Comparison of ENCODE assay signal across 8 cellular contexts in genomic region chr3:46663611-46664135, GRCh38. TPM values are rescaled to one million over a fixed set of nuclear protein-coding genes. Genes with fewer than 3 reads are reported as not detected.
DNase-seq lines count a peak whose midpoint lies in the region; ATAC-seq and TF ChIP-seq lines count a peak whose summit lies in the region.

No MANE protein-coding gene starts in this region.

- H3F3A ChIP-seq in GM23248 (ENCODE audit: insufficient read depth), result no peaks in the 10 kb centered on the region

- H3K27ac ChIP-seq in GM23248, result no peak overlapping the region
- H3K27ac ChIP-seq in dorsolateral prefrontal cortex, result peak overlapping the region in 55 of 59 donors; percentile 28 to 91 (median 76)
- H3K27ac ChIP-seq in trophoblast cell (ENCODE audit: low read depth, low read length), result no peak overlapping the region

- no peaks in the 10 kb centered on the region for H3K36me3 ChIP-seq in GM23248 (ENCODE audit: low read depth)
- no peaks in the 10 kb centered on the region for H3K36me3 ChIP-seq in trophoblast cell (ENCODE audit: control insufficient read depth in 1 of 2, insufficient read depth in 2 of 2, low read length in 2 of 2)

- intact Hi-C loops in dorsolateral prefrontal cortex (cut with DNase I), result no loop called here

- H4K20me1 ChIP-seq in GM23248 (ENCODE audit: insufficient read depth), result no peaks in the 10 kb centered on the region

- no peak overlapping the region for H4K8ac ChIP-seq in trophoblast cell (ENCODE audit: low read depth, low read length)

- H3K9ac ChIP-seq in GM23248 (no peak overlapping the region), trophoblast cell (ENCODE audit: low read length) (no peak overlapping the region)

- DNase-seq in GM23248 (peak; percentile 19), NCI-H2196 treated with DMSO at 0.1 percent for 48 hours (lab: John Stamatoyannopoulos, UW; ENCODE audit: unreplicated experiment) (peak; percentile 49), dorsolateral prefrontal cortex (peak in 5 of 10 donors; percentile 9 to 42 (median 22)), trophoblast cell (peak; percentile 39 to 63)

- no peak overlapping the region for H2BK12ac ChIP-seq in trophoblast cell (ENCODE audit: low read length)

- H3K9me2 ChIP-seq in GM23248 (ENCODE audit: insufficient read depth), result no peaks in the 10 kb centered on the region

- H4K91ac ChIP-seq in trophoblast cell (ENCODE audit: low read depth, low read length), result no peak overlapping the region

- H2AFZ ChIP-seq in GM23248 (no peak overlapping the region), trophoblast cell (ENCODE audit: insufficient read depth, low read length, poor library complexity) (no peak overlapping the region)

- H3K4me1 ChIP-seq in GM23248 (ENCODE audit: insufficient read depth), result peaks cover 4% of the 10 kb centered on the region; the same call in 1 of the 2 replicates
- peaks cover 7 to 9% of the 10 kb centered on the region in 2 experiments for H3K4me1 ChIP-seq in trophoblast cell (ENCODE audit: control insufficient read depth in 1 of 2, insufficient read depth in 2 of 2, low read length in 2 of 2)

- H2BK5ac ChIP-seq in trophoblast cell (ENCODE audit: low read depth, low read length, poor library complexity), result no peak overlapping the region

- in situ Hi-C loops in GM23248 (cut with MboI), result no loop called here

- H3K4me2 ChIP-seq in GM23248 (ENCODE audit: unreplicated experiment), result no peak overlapping the region
- no peak overlapping the region for H3K4me2 ChIP-seq in trophoblast cell (ENCODE audit: low read length)

- ATAC-seq in HG03469 (IDR thresholded peaks at IDR 0.05; ENCODE audit: unreplicated experiment) (no peak), HG03280 (IDR thresholded peaks at IDR 0.05; ENCODE audit: unreplicated experiment) (no peak), GM18868 (IDR thresholded peaks at IDR 0.05; ENCODE audit: unreplicated experiment) (no peak)
- ATAC-seq in activated CD4-positive, CD25-positive, alpha-beta regulatory T cell treated with anti-CD3 and anti-CD28 coated beads, Interleukin-2, amount 50 U/mL, for 24 hours, result no peak

- no peak overlapping the region for H3K23ac ChIP-seq in trophoblast cell (ENCODE audit: low read length)

- no peaks in the 10 kb centered on the region for H3K79me1 ChIP-seq in trophoblast cell (ENCODE audit: low read length)

- peak in 9 of 56 donors; percentile 7 to 28 (median 12) for TF ChIP-seq CTCF in dorsolateral prefrontal cortex (IDR thresholded peaks at IDR 0.05 in 54 of 56, conservative IDR thresholded peaks at IDR 0.05 in 2 of 56; ENCODE audit: low read depth in 1 of 56, partially characterized antibody in 56 of 56)

- H3K9me3 ChIP-seq in GM23248 (ENCODE audit: low read depth) (no peaks in the 10 kb centered on the region), trophoblast cell (ENCODE audit: insufficient read depth, low read depth, low read length) (peaks cover 3% of the 10 kb centered on the region)

- no peaks in the 10 kb centered on the region for H3K27me3 ChIP-seq in GM23248 (replicated peaks; ENCODE audit: insufficient read depth)
- H3K27me3 ChIP-seq in dorsolateral prefrontal cortex, result no peaks in the 10 kb centered on the region
- H3K27me3 ChIP-seq in trophoblast cell (ENCODE audit: insufficient read depth, low read length), result no peaks in the 10 kb centered on the region

- no peak overlapping the region for H3K18ac ChIP-seq in trophoblast cell (ENCODE audit: low read length)

- 68 to 77% methylated on average over 8 of the region's 8 CpGs for WGBS in GM23248 (ENCODE audit: low coverage in 1 of 2, low lambda C conversion rate in 2 of 2, missing lambda C conversion rate in 2 of 2), 2 experiments
- WGBS in trophoblast cell (ENCODE audit: extremely low coverage, insufficient coverage, insufficient read length), result no CpG with 5 or more reads among the region's 8 CpGs

- no peak overlapping the region for H3K14ac ChIP-seq in trophoblast cell (ENCODE audit: low read length)

- no peak overlapping the region for H4K12ac ChIP-seq in trophoblast cell (ENCODE audit: low read depth, low read length)

- H3K4me3 ChIP-seq in GM23248, result no peak overlapping the region
- no peak overlapping the region for H3K4me3 ChIP-seq in dorsolateral prefrontal cortex
- H3K4me3 ChIP-seq in trophoblast cell (ENCODE audit: low read depth, low read length), result no peak overlapping the region

- H2AK5ac ChIP-seq in trophoblast cell (ENCODE audit: low read length), result no peak overlapping the region

- H3K79me2 ChIP-seq in GM23248 (ENCODE audit: insufficient read depth), result no peaks in the 10 kb centered on the region
- H3K79me2 ChIP-seq in trophoblast cell (ENCODE audit: control insufficient read depth, insufficient read depth, low read length, poor library complexity), result no peaks in the 10 kb centered on the region

- H3K4ac ChIP-seq in trophoblast cell (ENCODE audit: low read depth, low read length), result no peak overlapping the region

- H2BK120ac ChIP-seq in trophoblast cell (ENCODE audit: insufficient read depth, low read length, poor library complexity), result no peak overlapping the region

RNA-seq across cellular contexts. Expression of gene ALS2CL, which starts 29.8 kb away (rescaled TPM):
- 3.1 and 3.4 TPM in 2 replicates for total RNA-seq in GM23248 (2014; rRNA removed; shearing (Covaris generic))
- 1.2 and 2.0 TPM in 2 replicates for polyA plus RNA-seq in GM23248 (2016; fragmentation: Nextera tagmentation; extraction: Ambion mirVana)
- 10 to 100 TPM in 113 of 120 experiments, 1 to 10 TPM in 7; 3.9 to 38.1 (median 15.9) TPM for total RNA-seq in dorsolateral prefrontal cortex
- polyA plus RNA-seq in trophoblast cell (2013), result 11.3 and 13.5 TPM in 2 replicates

RNA-seq across cellular contexts. Expression of gene TMIE, which starts 37.5 kb away (rescaled TPM):
- total RNA-seq in GM23248 (2014; rRNA removed; shearing (Covaris generic)), result 0.11 TPM in 1 of 2 replicates, not detected in the other
- polyA plus RNA-seq in GM23248 (2016; fragmentation: Nextera tagmentation; extraction: Ambion mirVana), result 0.19 TPM in 1 of 2 replicates, not detected in the other
- total RNA-seq in dorsolateral prefrontal cortex, result 10 to 100 TPM in 17 of 120 experiments, 1 to 10 TPM in 103; 3.7 to 23.3 (median 7.6) TPM
- polyA plus RNA-seq in trophoblast cell (2013), result 0.07 TPM in 2 replicates

RNA-seq across cellular contexts. Expression of gene FAM240A, which starts 51.3 kb away (rescaled TPM):
- total RNA-seq in GM23248 (2014; rRNA removed; shearing (Covaris generic)), result not detected in 2 replicates
- polyA plus RNA-seq in GM23248 (2016; fragmentation: Nextera tagmentation; extraction: Ambion mirVana), result not detected in 2 replicates
- total RNA-seq in dorsolateral prefrontal cortex, result under 1 TPM in 1 of 120 experiments, not detected in 119; 0.30 TPM
- polyA plus RNA-seq in trophoblast cell (2013), result not detected in 2 replicates

RNA-seq across cellular contexts. Expression of gene PRSS50, which starts 54.0 kb away (rescaled TPM):
- total RNA-seq in GM23248 (2014; rRNA removed; shearing (Covaris generic)), result not detected in 2 replicates
- not detected in 2 replicates for polyA plus RNA-seq in GM23248 (2016; fragmentation: Nextera tagmentation; extraction: Ambion mirVana)
- under 1 TPM in 44 of 120 experiments, not detected in 76; 0.11 to 0.64 (median 0.31) TPM for total RNA-seq in dorsolateral prefrontal cortex
- 0.07 and 0.16 TPM in 2 replicates for polyA plus RNA-seq in trophoblast cell (2013)

Comparison
In these comparisons a context has a peak if more than half of its experiments do, and no peak if none do; other contexts are left out.
1. H3K27ac ChIP-seq: peak in dorsolateral prefrontal cortex (55 of 59); none in GM23248 (single experiment) and trophoblast cell (single experiment).